ENCODE assay signal across 1 cellular context in genomic region chr11:46593550-46594382, GRCh38.
TF ChIP-seq lines count a peak whose summit lies in the region.

Gene AMBRA1, minus strand, starts transcription at chr11:46594023. Its CDS starts 45,643 bp downstream, at chr11:46548380.

TF ChIP-seq in HepG2, 621 proteins besides CTCF, POLR2A, EP300 and RAD21 (continued from another document and continues in another):
- TF ChIP-seq AFF4 (CRISPR knock-in tag; IDR thresholded peaks at IDR 0.05): no peak
- TF ChIP-seq ZKSCAN1 (IDR thresholded peaks at IDR 0.05; ENCODE audit: low read length): no peak
- no peak for TF ChIP-seq ZNF530 (CRISPR knock-in tag; IDR thresholded peaks at IDR 0.05; ENCODE audit: low read depth)
- TF ChIP-seq ZFYVE20 (CRISPR knock-in tag; IDR thresholded peaks at IDR 0.05; ENCODE audit: borderline replicate concordance, low read depth): no peak
- peak; percentile 75; the same call in 1 of the 2 replicates for TF ChIP-seq ZNF784 (CRISPR knock-in tag; IDR thresholded peaks at IDR 0.05; ENCODE audit: borderline replicate concordance)
- TF ChIP-seq, protein P1, sequence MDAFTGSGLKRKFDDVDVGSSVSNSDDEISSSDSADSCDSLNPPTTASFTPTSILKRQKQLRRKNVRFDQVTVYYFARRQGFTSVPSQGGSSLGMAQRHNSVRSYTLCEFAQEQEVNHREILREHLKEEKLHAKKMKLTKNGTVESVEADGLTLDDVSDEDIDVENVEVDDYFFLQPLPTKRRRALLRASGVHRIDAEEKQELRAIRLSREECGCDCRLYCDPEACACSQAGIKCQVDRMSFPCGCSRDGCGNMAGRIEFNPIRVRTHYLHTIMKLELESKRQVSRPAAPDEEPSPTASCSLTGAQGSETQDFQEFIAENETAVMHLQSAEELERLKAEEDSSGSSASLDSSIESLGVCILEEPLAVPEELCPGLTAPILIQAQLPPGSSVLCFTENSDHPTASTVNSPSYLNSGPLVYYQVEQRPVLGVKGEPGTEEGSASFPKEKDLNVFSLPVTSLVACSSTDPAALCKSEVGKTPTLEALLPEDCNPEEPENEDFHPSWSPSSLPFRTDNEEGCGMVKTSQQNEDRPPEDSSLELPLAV (CRISPR knock-in tag; conservative IDR thresholded peaks at IDR 0.05; ENCODE audit: low read depth): no peak
- TF ChIP-seq, protein P2, sequence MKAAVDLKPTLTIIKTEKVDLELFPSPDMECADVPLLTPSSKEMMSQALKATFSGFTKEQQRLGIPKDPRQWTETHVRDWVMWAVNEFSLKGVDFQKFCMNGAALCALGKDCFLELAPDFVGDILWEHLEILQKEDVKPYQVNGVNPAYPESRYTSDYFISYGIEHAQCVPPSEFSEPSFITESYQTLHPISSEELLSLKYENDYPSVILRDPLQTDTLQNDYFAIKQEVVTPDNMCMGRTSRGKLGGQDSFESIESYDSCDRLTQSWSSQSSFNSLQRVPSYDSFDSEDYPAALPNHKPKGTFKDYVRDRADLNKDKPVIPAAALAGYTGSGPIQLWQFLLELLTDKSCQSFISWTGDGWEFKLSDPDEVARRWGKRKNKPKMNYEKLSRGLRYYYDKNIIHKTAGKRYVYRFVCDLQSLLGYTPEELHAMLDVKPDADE (CRISPR knock-in tag; IDR thresholded peaks at IDR 0.05): no peak
- no peak for TF ChIP-seq ZNF296 (CRISPR knock-in tag; conservative IDR thresholded peaks at IDR 0.05)
- no peak for TF ChIP-seq GATA4 (IDR thresholded peaks at IDR 0.05; ENCODE audit: borderline replicate concordance, low read depth)
- TF ChIP-seq, protein P3, sequence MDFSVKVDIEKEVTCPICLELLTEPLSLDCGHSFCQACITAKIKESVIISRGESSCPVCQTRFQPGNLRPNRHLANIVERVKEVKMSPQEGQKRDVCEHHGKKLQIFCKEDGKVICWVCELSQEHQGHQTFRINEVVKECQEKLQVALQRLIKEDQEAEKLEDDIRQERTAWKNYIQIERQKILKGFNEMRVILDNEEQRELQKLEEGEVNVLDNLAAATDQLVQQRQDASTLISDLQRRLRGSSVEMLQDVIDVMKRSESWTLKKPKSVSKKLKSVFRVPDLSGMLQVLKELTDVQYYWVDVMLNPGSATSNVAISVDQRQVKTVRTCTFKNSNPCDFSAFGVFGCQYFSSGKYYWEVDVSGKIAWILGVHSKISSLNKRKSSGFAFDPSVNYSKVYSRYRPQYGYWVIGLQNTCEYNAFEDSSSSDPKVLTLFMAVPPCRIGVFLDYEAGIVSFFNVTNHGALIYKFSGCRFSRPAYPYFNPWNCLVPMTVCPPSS (IDR thresholded peaks at IDR 0.05): no peak
- TF ChIP-seq PRMT3 (CRISPR knock-in tag; IDR thresholded peaks at IDR 0.05; ENCODE audit: borderline replicate concordance, low read depth): no peak
- no peak for TF ChIP-seq FUBP1 (CRISPR knock-in tag; IDR thresholded peaks at IDR 0.05; ENCODE audit: borderline replicate concordance)
- no peak for TF ChIP-seq ZNF10 (CRISPR knock-in tag; IDR thresholded peaks at IDR 0.05; ENCODE audit: borderline replicate concordance, low read depth)
- no peak; the same call in 1 of the 2 replicates for TF ChIP-seq ZNF354B (CRISPR knock-in tag; IDR thresholded peaks at IDR 0.05)
- no peak; the same call in 1 of the 2 replicates for TF ChIP-seq PITX1 (CRISPR knock-in tag; IDR thresholded peaks at IDR 0.05)
- TF ChIP-seq GATAD1 (CRISPR knock-in tag; IDR thresholded peaks at IDR 0.05): peak; percentile 88
- TF ChIP-seq, protein P4, sequence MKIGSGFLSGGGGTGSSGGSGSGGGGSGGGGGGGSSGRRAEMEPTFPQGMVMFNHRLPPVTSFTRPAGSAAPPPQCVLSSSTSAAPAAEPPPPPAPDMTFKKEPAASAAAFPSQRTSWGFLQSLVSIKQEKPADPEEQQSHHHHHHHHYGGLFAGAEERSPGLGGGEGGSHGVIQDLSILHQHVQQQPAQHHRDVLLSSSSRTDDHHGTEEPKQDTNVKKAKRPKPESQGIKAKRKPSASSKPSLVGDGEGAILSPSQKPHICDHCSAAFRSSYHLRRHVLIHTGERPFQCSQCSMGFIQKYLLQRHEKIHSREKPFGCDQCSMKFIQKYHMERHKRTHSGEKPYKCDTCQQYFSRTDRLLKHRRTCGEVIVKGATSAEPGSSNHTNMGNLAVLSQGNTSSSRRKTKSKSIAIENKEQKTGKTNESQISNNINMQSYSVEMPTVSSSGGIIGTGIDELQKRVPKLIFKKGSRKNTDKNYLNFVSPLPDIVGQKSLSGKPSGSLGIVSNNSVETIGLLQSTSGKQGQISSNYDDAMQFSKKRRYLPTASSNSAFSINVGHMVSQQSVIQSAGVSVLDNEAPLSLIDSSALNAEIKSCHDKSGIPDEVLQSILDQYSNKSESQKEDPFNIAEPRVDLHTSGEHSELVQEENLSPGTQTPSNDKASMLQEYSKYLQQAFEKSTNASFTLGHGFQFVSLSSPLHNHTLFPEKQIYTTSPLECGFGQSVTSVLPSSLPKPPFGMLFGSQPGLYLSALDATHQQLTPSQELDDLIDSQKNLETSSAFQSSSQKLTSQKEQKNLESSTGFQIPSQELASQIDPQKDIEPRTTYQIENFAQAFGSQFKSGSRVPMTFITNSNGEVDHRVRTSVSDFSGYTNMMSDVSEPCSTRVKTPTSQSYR (CRISPR knock-in tag; IDR thresholded peaks at IDR 0.05; ENCODE audit: borderline replicate concordance): no peak
- no peak for TF ChIP-seq E2F2 (CRISPR knock-in tag; IDR thresholded peaks at IDR 0.05; ENCODE audit: borderline replicate concordance)
- TF ChIP-seq ZNF773 (CRISPR knock-in tag; IDR thresholded peaks at IDR 0.05; ENCODE audit: borderline replicate concordance): no peak
- TF ChIP-seq HNF4A (CRISPR knock-in tag; IDR thresholded peaks at IDR 0.05): peak; percentile 67
- no peak; the same call in 1 of the 2 replicates for TF ChIP-seq ZNF563 (CRISPR knock-in tag; IDR thresholded peaks at IDR 0.05)
- no peak for TF ChIP-seq RFXANK (CRISPR knock-in tag; IDR thresholded peaks at IDR 0.05)
- TF ChIP-seq KDM3A (CRISPR knock-in tag; IDR thresholded peaks at IDR 0.05; ENCODE audit: low read depth): peak; percentile 88; the same call in 1 of the 2 replicates
- no peak for TF ChIP-seq MXD4 (CRISPR knock-in tag; IDR thresholded peaks at IDR 0.05)
- no peak; the same call in 1 of the 2 replicates for TF ChIP-seq HIC2 (CRISPR knock-in tag; IDR thresholded peaks at IDR 0.05; ENCODE audit: low read depth)
- TF ChIP-seq ZNF737 (CRISPR knock-in tag; IDR thresholded peaks at IDR 0.05; ENCODE audit: borderline replicate concordance): no peak
- TF ChIP-seq CENPBD1 (CRISPR knock-in tag; IDR thresholded peaks at IDR 0.05; ENCODE audit: borderline replicate concordance, low read depth): 0 out of 2 replicates have a peak, but pooled peaks have one; percentile 29
- TF ChIP-seq, protein P5, sequence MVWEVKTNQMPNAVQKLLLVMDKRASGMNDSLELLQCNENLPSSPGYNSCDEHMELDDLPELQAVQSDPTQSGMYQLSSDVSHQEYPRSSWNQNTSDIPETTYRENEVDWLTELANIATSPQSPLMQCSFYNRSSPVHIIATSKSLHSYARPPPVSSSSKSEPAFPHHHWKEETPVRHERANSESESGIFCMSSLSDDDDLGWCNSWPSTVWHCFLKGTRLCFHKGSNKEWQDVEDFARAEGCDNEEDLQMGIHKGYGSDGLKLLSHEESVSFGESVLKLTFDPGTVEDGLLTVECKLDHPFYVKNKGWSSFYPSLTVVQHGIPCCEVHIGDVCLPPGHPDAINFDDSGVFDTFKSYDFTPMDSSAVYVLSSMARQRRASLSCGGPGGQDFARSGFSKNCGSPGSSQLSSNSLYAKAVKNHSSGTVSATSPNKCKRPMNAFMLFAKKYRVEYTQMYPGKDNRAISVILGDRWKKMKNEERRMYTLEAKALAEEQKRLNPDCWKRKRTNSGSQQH (CRISPR knock-in tag; IDR thresholded peaks at IDR 0.05; ENCODE audit: low read depth): no peak
- TF ChIP-seq SALL2 (CRISPR knock-in tag; IDR thresholded peaks at IDR 0.05): peak; percentile 70; the same call in 1 of the 2 replicates
- TF ChIP-seq PRDM4 (CRISPR knock-in tag; IDR thresholded peaks at IDR 0.05; ENCODE audit: borderline replicate concordance): no peak
- TF ChIP-seq, protein P6, sequence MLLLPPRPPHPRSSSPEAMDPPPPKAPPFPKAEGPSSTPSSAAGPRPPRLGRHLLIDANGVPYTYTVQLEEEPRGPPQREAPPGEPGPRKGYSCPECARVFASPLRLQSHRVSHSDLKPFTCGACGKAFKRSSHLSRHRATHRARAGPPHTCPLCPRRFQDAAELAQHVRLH (CRISPR knock-in tag; IDR thresholded peaks at IDR 0.05; ENCODE audit: borderline replicate concordance, low read depth): peak; percentile 90; the same call in 1 of the 2 replicates
- TF ChIP-seq XBP1 (CRISPR knock-in tag; IDR thresholded peaks at IDR 0.05): no peak
- TF ChIP-seq THAP11 (CRISPR knock-in tag; IDR thresholded peaks at IDR 0.05): peak; percentile 85
